In the genomic region with DNA sequence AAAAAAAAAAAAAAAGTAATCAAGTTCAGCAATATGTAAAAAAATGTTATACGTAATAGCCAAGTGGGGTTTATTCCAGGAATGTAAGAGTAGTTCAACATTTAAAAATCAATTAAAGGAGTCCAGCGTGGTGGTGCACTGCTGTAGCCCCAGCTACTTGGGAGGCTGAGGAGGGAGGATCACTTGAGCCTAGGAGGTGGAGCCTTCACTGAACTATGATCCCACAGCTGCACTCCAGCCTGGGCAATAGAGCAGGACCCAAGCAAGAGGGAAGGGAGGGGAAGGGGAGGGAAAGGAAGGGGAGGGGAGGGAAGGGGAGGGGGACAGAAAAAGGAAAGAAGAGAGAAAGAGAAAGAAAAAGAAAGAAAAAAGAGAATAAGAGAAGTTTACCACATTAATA, we compare ENCODE assay signal across 39 cellular contexts.
"Had no signal": no experiment of that assay in that cellular context is flagged by ENCODE, and none has a peak within 500 bp of the region (broad histone marks: within the 10 kb centered on the region; RNA-seq: fewer than 3 reads in every experiment).

No MANE protein-coding gene starts in this region.

- DNase-seq: activated effector memory CD4-positive, alpha-beta T cell treated with anti-CD3 and anti-CD28 coated beads, Interleukin-2, amount 50 U/mL, for 16 hours; activated effector memory CD4-positive, alpha-beta T cell treated with Interleukin-2 at 50 U/mL for 16 hours; activated gamma-delta T cell; activated gamma-delta T cell treated with Interleukin-2 at 50 U/mL for 16 hours; activated naive CD4-positive, alpha-beta T cell; activated naive CD4-positive, alpha-beta T cell treated with anti-CD3 and anti-CD28 coated beads for 36 hours; activated naive CD4-positive, alpha-beta T cell treated with anti-CD3 and anti-CD28 coated beads, Interleukin-2, amount 10 ng/mL, durations not matched to agents 7 days and 5 days; activated naive CD4-positive, alpha-beta T cell treated with anti-CD3 and anti-CD28 coated beads, Interleukin-2, amount 50 U/mL, for 16 hours; activated naive CD4-positive, alpha-beta T cell treated with Interleukin-2 at 50 U/mL for 16 hours; activated naive CD8-positive, alpha-beta T cell treated with anti-CD3 and anti-CD28 coated beads for 36 hours; activated naive CD8-positive, alpha-beta T cell treated with anti-CD3 and anti-CD28 coated beads, Interleukin-2, amount 10 ng/mL, durations not matched to agents 7 days and 5 days; activated naive CD8-positive, alpha-beta T cell treated with anti-CD3 and anti-CD28 coated beads, Interleukin-2, amount 50 U/mL, for 24 hours; activated T-cell treated with anti-CD3 and anti-CD28 coated beads, Interleukin-2, amount 50 U/mL, for 24 hours; activated T-cell treated with anti-CD3 and anti-CD28 coated beads, Interleukin-2, amount 50 U/mL, for 4 hours; activated T-cell treated with anti-CD3 and anti-CD28 coated beads, Interleukin-2, amount 50 U/mL, for 48 hours; activated T-cell treated with anti-CD3 and anti-CD28 coated beads, Interleukin-2, amount 50 U/mL, for 72 hours; adrenal gland; amniotic stem cell; amygdala; anterior cingulate cortex; aorta; body of pancreas; brain microvascular endothelial cell; caudate nucleus; central memory CD4-positive, alpha-beta T cell; cerebellar nuclear complex had no signal

- FAIRE-seq: astrocyte, bronchial epithelial cell had no signal

- H3K27me3 ChIP-seq: ascending aorta, body of pancreas had no signal

- H3K27ac Mint-ChIP-seq: activated naive CD4-positive, alpha-beta T cell treated with anti-CD3 and anti-CD28 coated beads for 36 hours; activated naive CD4-positive, alpha-beta T cell treated with anti-CD3 and anti-CD28 coated beads, Interleukin-2, amount 10 ng/mL, durations not matched to agents 7 days and 5 days; activated naive CD4-positive, alpha-beta T cell treated with anti-CD3 and anti-CD28 coated beads, Interleukin-2, amount 50 U/mL, for 24 hours; activated naive CD4-positive, alpha-beta T cell treated with anti-CD3 and anti-CD28 coated beads, Interleukin-2, amount 50 U/mL, for 72 hours; activated naive CD8-positive, alpha-beta T cell; activated naive CD8-positive, alpha-beta T cell treated with anti-CD3 and anti-CD28 coated beads for 36 hours; activated naive CD8-positive, alpha-beta T cell treated with anti-CD3 and anti-CD28 coated beads, Interleukin-2, amount 10 ng/mL, durations not matched to agents 7 days and 5 days; activated naive CD8-positive, alpha-beta T cell treated with anti-CD3 and anti-CD28 coated beads, Interleukin-2, amount 50 U/mL, for 24 hours; activated T-cell treated with anti-CD3 and anti-CD28 coated beads, Interleukin-2, amount 50 U/mL, for 24 hours; activated T-cell treated with anti-CD3 and anti-CD28 coated beads, Interleukin-2, amount 50 U/mL, for 72 hours; activated T-helper 1 cell treated with anti-CD3 and anti-CD28 coated beads, Interleukin-12 subunit alpha, Interleukin-12 subunit beta, Interleukin-2, Interleukin-4 antibody, amounts not matched to agents 30 ng/mL and 10 ng/mL and 1 ng/mL, durations not matched to agents 14 hours and 24 hours and 36 hours; activated T-helper 17 cell treated with anti-CD3 and anti-CD28 coated beads, Interleukin-2, amount 50 U/mL, for 72 hours; activated T-helper 2 cell treated with anti-CD3 and anti-CD28 coated beads, Interferon-gamma antibody, Interleukin-2, Interleukin-4, amounts not matched to agents 10 μg/mL and 5 μg/mL and 100 μg/mL, durations not matched to agents 14 hours and 24 hours and 36 hours; brain had no signal

- H3K36me3 Mint-ChIP-seq: activated naive CD4-positive, alpha-beta T cell treated with anti-CD3 and anti-CD28 coated beads, Interleukin-2, amount 10 ng/mL, durations not matched to agents 7 days and 5 days; activated naive CD4-positive, alpha-beta T cell treated with anti-CD3 and anti-CD28 coated beads, Interleukin-2, amount 50 U/mL, for 24 hours; activated naive CD4-positive, alpha-beta T cell treated with anti-CD3 and anti-CD28 coated beads, Interleukin-2, amount 50 U/mL, for 72 hours; activated naive CD8-positive, alpha-beta T cell; activated naive CD8-positive, alpha-beta T cell treated with anti-CD3 and anti-CD28 coated beads for 36 hours; activated naive CD8-positive, alpha-beta T cell treated with anti-CD3 and anti-CD28 coated beads, Interleukin-2, amount 10 ng/mL, durations not matched to agents 7 days and 5 days; brain had no signal

- H3K9me3 ChIP-seq: adrenal gland, ascending aorta, body of pancreas, breast epithelium had no signal

- H3K4me3 ChIP-seq: adrenal gland, ascending aorta, body of pancreas, breast epithelium, cardiac muscle cell had no signal

- H3K36me3 ChIP-seq: adrenal gland, ascending aorta, brain microvascular endothelial cell, breast epithelium, cardiac muscle cell had no signal

- H3K4me1 ChIP-seq: adrenal gland, ascending aorta, breast epithelium had no signal

- H3K27ac ChIP-seq: adrenal gland, ascending aorta, body of pancreas, brain microvascular endothelial cell, breast epithelium, cardiac muscle cell had no signal

- H3K9me3 Mint-ChIP-seq: activated naive CD4-positive, alpha-beta T cell treated with anti-CD3 and anti-CD28 coated beads for 36 hours; activated naive CD4-positive, alpha-beta T cell treated with anti-CD3 and anti-CD28 coated beads, Interleukin-2, amount 10 ng/mL, durations not matched to agents 7 days and 5 days; activated naive CD4-positive, alpha-beta T cell treated with anti-CD3 and anti-CD28 coated beads, Interleukin-2, amount 50 U/mL, for 24 hours; activated naive CD4-positive, alpha-beta T cell treated with anti-CD3 and anti-CD28 coated beads, Interleukin-2, amount 50 U/mL, for 72 hours; activated naive CD8-positive, alpha-beta T cell treated with anti-CD3 and anti-CD28 coated beads for 36 hours; activated naive CD8-positive, alpha-beta T cell treated with anti-CD3 and anti-CD28 coated beads, Interleukin-2, amount 10 ng/mL, durations not matched to agents 7 days and 5 days; activated naive CD8-positive, alpha-beta T cell treated with anti-CD3 and anti-CD28 coated beads, Interleukin-2, amount 50 U/mL, for 24 hours; activated T-cell treated with anti-CD3 and anti-CD28 coated beads, Interleukin-2, amount 50 U/mL, for 24 hours; activated T-cell treated with anti-CD3 and anti-CD28 coated beads, Interleukin-2, amount 50 U/mL, for 4 hours; activated T-cell treated with anti-CD3 and anti-CD28 coated beads, Interleukin-2, amount 50 U/mL, for 72 hours; activated T-helper 1 cell treated with anti-CD3 and anti-CD28 coated beads, Interleukin-12 subunit alpha, Interleukin-12 subunit beta, Interleukin-2, Interleukin-4 antibody, amounts not matched to agents 30 ng/mL and 10 ng/mL and 1 ng/mL, durations not matched to agents 14 hours and 24 hours and 36 hours; activated T-helper 17 cell treated with anti-CD3 and anti-CD28 coated beads, Interleukin-2, amount 50 U/mL, for 72 hours; activated T-helper 2 cell treated with anti-CD3 and anti-CD28 coated beads, Interferon-gamma antibody, Interleukin-2, Interleukin-4, amounts not matched to agents 10 μg/mL and 5 μg/mL and 100 μg/mL, durations not matched to agents 14 hours and 24 hours and 36 hours; brain; central memory CD8-positive, alpha-beta T cell had no signal

- H3K4me3 Mint-ChIP-seq: activated naive CD4-positive, alpha-beta T cell treated with anti-CD3 and anti-CD28 coated beads for 36 hours; activated naive CD4-positive, alpha-beta T cell treated with anti-CD3 and anti-CD28 coated beads, Interleukin-2, amount 10 ng/mL, durations not matched to agents 7 days and 5 days; activated naive CD4-positive, alpha-beta T cell treated with anti-CD3 and anti-CD28 coated beads, Interleukin-2, amount 50 U/mL, for 24 hours; activated naive CD8-positive, alpha-beta T cell; activated naive CD8-positive, alpha-beta T cell treated with anti-CD3 and anti-CD28 coated beads for 36 hours; activated naive CD8-positive, alpha-beta T cell treated with anti-CD3 and anti-CD28 coated beads, Interleukin-2, amount 10 ng/mL, durations not matched to agents 7 days and 5 days; activated naive CD8-positive, alpha-beta T cell treated with anti-CD3 and anti-CD28 coated beads, Interleukin-2, amount 50 U/mL, for 24 hours; activated T-cell treated with anti-CD3 and anti-CD28 coated beads, Interleukin-2, amount 50 U/mL, for 24 hours; activated T-cell treated with anti-CD3 and anti-CD28 coated beads, Interleukin-2, amount 50 U/mL, for 4 hours; activated T-cell treated with anti-CD3 and anti-CD28 coated beads, Interleukin-2, amount 50 U/mL, for 72 hours; activated T-helper 1 cell treated with anti-CD3 and anti-CD28 coated beads, Interleukin-12 subunit alpha, Interleukin-12 subunit beta, Interleukin-2, Interleukin-4 antibody, amounts not matched to agents 30 ng/mL and 10 ng/mL and 1 ng/mL, durations not matched to agents 14 hours and 24 hours and 36 hours; activated T-helper 17 cell treated with anti-CD3 and anti-CD28 coated beads, Interleukin-2, amount 50 U/mL, for 72 hours; central memory CD8-positive, alpha-beta T cell had no signal

- ATAC-seq: activated naive CD4-positive, alpha-beta T cell treated with anti-CD3 and anti-CD28 coated beads, Interleukin-2, amount 50 U/mL, for 72 hours; activated naive CD8-positive, alpha-beta T cell treated with anti-CD3 and anti-CD28 coated beads, Interleukin-2, amount 50 U/mL, for 24 hours; activated T-cell treated with anti-CD3 and anti-CD28 coated beads, Interleukin-2, amount 50 U/mL, for 4 hours; activated T-cell treated with anti-CD3 and anti-CD28 coated beads, Interleukin-2, amount 50 U/mL, for 72 hours; activated T-helper 17 cell treated with anti-CD3 and anti-CD28 coated beads, Interleukin-2, amount 50 U/mL, for 72 hours; body of pancreas had no signal

- H3K4me1 Mint-ChIP-seq: activated naive CD8-positive, alpha-beta T cell treated with anti-CD3 and anti-CD28 coated beads, Interleukin-2, amount 50 U/mL, for 24 hours; activated T-helper 17 cell treated with anti-CD3 and anti-CD28 coated beads, Interleukin-2, amount 50 U/mL, for 72 hours had no signal
